8 cellular contexts compared by ENCODE assay signal in the genomic region with DNA sequence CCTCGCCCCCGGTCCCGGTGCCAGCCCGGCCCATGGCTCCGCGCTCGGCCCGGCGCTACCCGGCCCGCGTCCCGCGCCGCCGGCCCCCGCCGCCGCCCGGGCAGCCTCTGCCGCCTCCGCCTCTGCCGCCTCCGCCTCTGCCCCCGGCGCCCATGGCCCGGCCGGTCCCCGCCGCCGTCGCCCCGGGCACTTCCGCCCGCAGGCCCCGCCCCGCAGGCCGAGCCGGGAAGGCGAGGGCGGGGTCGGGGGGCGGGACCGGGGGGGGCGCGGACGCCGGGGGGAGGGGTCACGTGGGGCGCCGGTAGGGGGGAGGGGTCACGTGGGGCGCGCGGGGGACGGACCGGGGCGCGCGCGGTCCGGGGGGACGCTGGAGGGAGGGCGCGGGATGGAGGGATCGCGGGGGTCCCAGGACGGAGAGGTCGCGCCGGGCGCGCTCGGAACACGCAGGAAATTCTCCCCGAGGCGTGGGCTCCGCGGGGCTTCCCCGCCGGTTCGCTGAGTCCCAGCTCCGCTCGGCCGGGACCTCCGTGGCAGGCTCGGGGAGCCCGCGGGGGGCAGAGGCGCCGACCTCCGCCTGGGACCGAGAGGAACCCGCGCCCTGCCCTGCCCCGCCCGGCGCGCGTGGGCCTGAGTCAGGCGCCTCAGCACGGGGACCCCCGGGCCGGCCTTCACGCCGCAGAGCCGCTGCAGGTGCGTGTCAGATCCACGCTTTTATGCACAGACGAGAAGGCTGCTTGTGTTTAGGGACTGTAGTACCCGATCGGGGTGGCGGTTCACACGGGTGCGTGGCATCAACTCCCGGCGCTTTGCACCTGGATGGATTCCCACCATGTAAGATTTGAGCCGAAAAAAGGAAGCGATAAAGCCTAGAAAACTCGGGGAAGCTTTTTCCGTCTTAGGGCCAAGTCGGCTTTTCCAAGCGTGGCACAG. TPM values are rescaled to one million over a fixed set of nuclear protein-coding genes. Genes with fewer than 3 reads are reported as not detected.
A peak's percentile ranks its signal among the peaks of the same experiment; 100 is the strongest.
DNase-seq lines count a peak whose midpoint lies in the region; ATAC-seq and TF ChIP-seq lines count a peak whose summit lies in the region.

A gene with protein sequence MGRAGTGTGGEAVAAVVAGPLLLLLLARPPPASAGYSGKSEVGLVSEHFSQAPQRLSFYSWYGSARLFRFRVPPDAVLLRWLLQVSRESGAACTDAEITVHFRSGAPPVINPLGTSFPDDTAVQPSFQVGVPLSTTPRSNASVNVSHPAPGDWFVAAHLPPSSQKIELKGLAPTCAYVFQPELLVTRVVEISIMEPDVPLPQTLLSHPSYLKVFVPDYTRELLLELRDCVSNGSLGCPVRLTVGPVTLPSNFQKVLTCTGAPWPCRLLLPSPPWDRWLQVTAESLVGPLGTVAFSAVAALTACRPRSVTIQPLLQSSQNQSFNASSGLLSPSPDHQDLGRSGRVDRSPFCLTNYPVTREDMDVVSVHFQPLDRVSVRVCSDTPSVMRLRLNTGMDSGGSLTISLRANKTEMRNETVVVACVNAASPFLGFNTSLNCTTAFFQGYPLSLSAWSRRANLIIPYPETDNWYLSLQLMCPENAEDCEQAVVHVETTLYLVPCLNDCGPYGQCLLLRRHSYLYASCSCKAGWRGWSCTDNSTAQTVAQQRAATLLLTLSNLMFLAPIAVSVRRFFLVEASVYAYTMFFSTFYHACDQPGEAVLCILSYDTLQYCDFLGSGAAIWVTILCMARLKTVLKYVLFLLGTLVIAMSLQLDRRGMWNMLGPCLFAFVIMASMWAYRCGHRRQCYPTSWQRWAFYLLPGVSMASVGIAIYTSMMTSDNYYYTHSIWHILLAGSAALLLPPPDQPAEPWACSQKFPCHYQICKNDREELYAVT (minus strand): TSS at position 191 of the 930 bp plus-strand sequence. CDS start 157 bp downstream, at position 34.

- DNase-seq in HAP-1 (ENCODE audit: low spot score in 2 of 2) = peak in 1 of 2 experiments; percentile 78
- DNase-seq in NCI-H2227 treated with DMSO at 0.1 percent for 48 hours (lab: John Stamatoyannopoulos, UW) = peak; percentile 44
- peak; percentile 69 for DNase-seq in activated T-cell treated with anti-CD3 and anti-CD28 coated beads for 1 hour (ENCODE audit: low read depth)
- peak; percentile 84 for DNase-seq in epidermal melanocyte (ENCODE audit: insufficient read length, low spot score)
- DNase-seq in stimulated activated CD8-positive, alpha-beta memory T cell treated with anti-CD3 and anti-CD28 coated beads, Interleukin-2, amount 100 ng/mL, for 48 hours (ENCODE audit: low read depth in 2 of 2) = peak; percentile 47 to 61

- H3K27me3 ChIP-seq in HAP-1 (ENCODE audit: low read depth) (no peaks in the 10 kb centered on the region), mononuclear cell (ENCODE audit: insufficient read depth, low read length) (no peaks in the 10 kb centered on the region)

- H3K9me3 ChIP-seq in HAP-1 = no peaks in the 10 kb centered on the region
- no peaks in the 10 kb centered on the region for H3K9me3 ChIP-seq in mononuclear cell (ENCODE audit: low read depth, low read length)

- H3K4me3 ChIP-seq in HAP-1 (peak within 1 kb of the TSS; percentile 76), mononuclear cell (ENCODE audit: low read length) (peak within 1 kb of the TSS; percentile 71)

- H3K4me1 ChIP-seq in HAP-1 (no peaks in the 10 kb centered on the region; the same call in 1 of the 2 replicates), mononuclear cell (ENCODE audit: insufficient read depth, low read length) (peaks cover 41% of the 10 kb centered on the region)

- ATAC-seq in HG02610 (IDR thresholded peaks at IDR 0.05; ENCODE audit: unreplicated experiment) = no peak

- 0 out of 2 replicates have a peak, but pooled peaks cover under 1% of the 10 kb centered on the region for H3K36me3 ChIP-seq in HAP-1 (replicated peaks)

- in situ Hi-C loops in HAP-1 (cut with MboI; ENCODE audit: low sequenced_read_pairs) = no loop called here

- peak; percentile 61 for TF ChIP-seq POLR2A in GM10847 (IDR thresholded peaks at IDR 0.05; ENCODE audit: extremely low read depth, insufficient read length)

RNA-seq across cellular contexts. Expression of the gene that starts here (rescaled TPM):
- 24.8 TPM for total RNA-seq in mononuclear cell
